13 cellular contexts compared by ENCODE assay signal in genomic region chr5:136087961-136088871, GRCh38. TPM values are rescaled to one million over a fixed set of nuclear protein-coding genes. Genes with fewer than 3 reads are reported as not detected.
DNase-seq lines count a peak whose midpoint lies in the region; ATAC-seq, FAIRE-seq and TF ChIP-seq lines count a peak whose summit lies in the region.
"Had no signal": no experiment of that assay in that cellular context is flagged by ENCODE, and none has a peak within 500 bp of the region (broad histone marks: within the 10 kb centered on the region; RNA-seq: fewer than 3 reads in every experiment).

No MANE protein-coding gene starts in this region.

- FAIRE-seq in kidney (lab: Jason Lieb, UNC) (no peak), D721Med (lab: Jason Lieb, UNC) (no peak)

- intact Hi-C loops in kidney (cut with DNase I) (no loop called here), sigmoid colon (cut with DNase I) (loop anchor here (2.0 to 5.0 kb wide), 3 partner anchors 45 to 201 kb away; partner anchors contain the start of gene SMAD5)

- H3K4me3 ChIP-seq in cardiac fibroblast (replicated peaks in 1 of 2; ENCODE audit: low read depth in 2 of 2, low read length in 2 of 2) (no peak overlapping the region), kidney (ENCODE audit: low read length in 2 of 2) (no peak overlapping the region), sigmoid colon (no peak overlapping the region)

- TF ChIP-seq POLR2A in sigmoid colon (IDR thresholded peaks at IDR 0.05), result no peak

- DNase-seq in Daoy (ENCODE audit: low read depth), result peak; percentile 47
- peak; percentile 76 to 93 for DNase-seq in cardiac fibroblast (ENCODE audit: low read depth in 2 of 2)
- peak; percentile 90 for DNase-seq in kidney
- DNase-seq in sigmoid colon, result peak; percentile 85
- no peak for DNase-seq in central memory CD4-positive, alpha-beta T cell
- DNase-seq in D721Med (ENCODE audit: insufficient read length, low spot score), result no peak
- DNase-seq in GM13976 (ENCODE audit: low spot score), result no peak
- DNase-seq: activated CD4-positive, alpha-beta T cell treated with anti-CD3 and anti-CD28 coated beads, Interleukin-2, amount 10 ng/mL, durations not matched to agents 7 days and 5 days; activated naive CD8-positive, alpha-beta T cell treated with anti-CD3 and anti-CD28 coated beads, Interleukin-2, amount 50 U/mL, for 24 hours; C1 segment of cervical spinal cord; RPMI8226 had no signal

- H3K27ac ChIP-seq in kidney (ENCODE audit: low read depth in 2 of 2, low read length in 2 of 2) (peak overlapping the region in 1 of 2 donors; percentile 72), sigmoid colon (peak overlapping the region in 3 of 4 donors; percentile 55 to 74 (median 67))

- no peaks in the 10 kb centered on the region for H3K27me3 ChIP-seq in sigmoid colon

- H3K9ac ChIP-seq in kidney (ENCODE audit: low read length in 2 of 2), result no peak overlapping the region

- no peaks in the 10 kb centered on the region for H3K9me3 ChIP-seq in kidney (ENCODE audit: control insufficient read depth in 1 of 2, low read length in 2 of 2)
- no peaks in the 10 kb centered on the region for H3K9me3 ChIP-seq in sigmoid colon

- ATAC-seq in GM18870 (IDR thresholded peaks at IDR 0.05; ENCODE audit: unreplicated experiment), result no peak
- ATAC-seq: activated naive CD8-positive, alpha-beta T cell treated with anti-CD3 and anti-CD28 coated beads, Interleukin-2, amount 50 U/mL, for 24 hours; stimulated activated effector memory CD8-positive, alpha-beta T cell treated with anti-CD3 and anti-CD28 coated beads, Interleukin-12 subunit alpha, Interleukin-12 subunit beta, amount 100 ng/mL, for 72 hours had no signal

- WGBS in sigmoid colon, 2 donors, result 46 to 66% methylated on average over 16 of the region's 16 CpGs

- TF ChIP-seq CTCF in cardiac fibroblast (IDR thresholded peaks at IDR 0.05; ENCODE audit: low read depth, low read length), result no peak
- TF ChIP-seq CTCF in kidney (IDR thresholded peaks at IDR 0.05; ENCODE audit: borderline replicate concordance, extremely low read depth, insufficient read depth), result no peak
- TF ChIP-seq CTCF in sigmoid colon (IDR thresholded peaks at IDR 0.05), result no peak
- no peak for TF ChIP-seq CTCF in D721Med (IDR thresholded peaks at IDR 0.05; ENCODE audit: insufficient read depth, missing control alignments)
- TF ChIP-seq CTCF in GM13976 (IDR thresholded peaks at IDR 0.05; ENCODE audit: borderline replicate concordance, control extremely low read depth, extremely low read depth, insufficient read depth, missing control alignments), result no peak

- in situ Hi-C loops in GM13976 (cut with MboI; ENCODE audit: low sequenced_read_pairs, unreplicated experiment), result no loop called here

- peaks cover 4 to 5% of the 10 kb centered on the region in 2 donors for H3K4me1 ChIP-seq in kidney (ENCODE audit: control insufficient read depth in 1 of 2, insufficient read depth in 1 of 2, low read depth in 1 of 2, low read length in 2 of 2)
- peaks cover 0 to 52% (median 24%) of the 10 kb centered on the region in 4 donors for H3K4me1 ChIP-seq in sigmoid colon

- H3K36me3 ChIP-seq in kidney (ENCODE audit: control insufficient read depth in 1 of 2, insufficient read depth in 2 of 2, low read length in 2 of 2) (no peaks in the 10 kb centered on the region), sigmoid colon (no peaks in the 10 kb centered on the region)

- peak in 1 of 4 donors; percentile 63 for TF ChIP-seq EP300 in sigmoid colon (IDR thresholded peaks at IDR 0.05)

RNA-seq across cellular contexts. Expression of gene SMAD5, which starts 44.4 kb away (rescaled TPM):
- total RNA-seq in Daoy (2014; rRNA removed; shearing (Covaris generic)), result 57.1 and 120 TPM in 2 replicates
- 67.7 TPM for total RNA-seq in kidney
- polyA plus RNA-seq in kidney (ENCODE audit: insufficient read depth, low read depth, low replicate concordance), result 9.9 TPM
- total RNA-seq in sigmoid colon, result 10 to 100 TPM; 47.6 to 85.0 (median 59.8) TPM
- polyA plus RNA-seq in sigmoid colon, result 1 to 10 TPM; 4.9 to 9.7 (median 6.6) TPM

RNA-seq across cellular contexts. Expression of gene TGFBI, which starts 59.4 kb away (rescaled TPM):
- 1,514 and 1,682 TPM in 2 replicates for total RNA-seq in Daoy (2014; rRNA removed; shearing (Covaris generic))
- total RNA-seq in kidney (78.5 TPM), sigmoid colon (100 to 1,000 TPM in 2 of 4 donors, 10 to 100 TPM in 2; 49.2 to 178 (median 91.6) TPM)
- polyA plus RNA-seq in kidney (ENCODE audit: insufficient read depth, low read depth, low replicate concordance) (36.4 TPM), sigmoid colon (100 to 1,000 TPM in 1 of 3 donors, 10 to 100 TPM in 2; 48.6 to 106 (median 65.3) TPM)

Comparison
In these comparisons a context has a peak if more than half of its experiments do, and no peak if none do; other contexts are left out.
1. DNase-seq: peak in Daoy (single experiment), cardiac fibroblast (2 of 2), kidney (single experiment) and sigmoid colon (single experiment); none in central memory CD4-positive, alpha-beta T cell (single experiment), D721Med (single experiment) and GM13976 (single experiment).